Comparison of ENCODE assay signal across 8 cellular contexts in genomic region chr1:153727463-153728304, GRCh38. TPM values are rescaled to one million over a fixed set of nuclear protein-coding genes. Genes with fewer than 3 reads are reported as not detected.
DNase-seq lines count a peak whose midpoint lies in the region; ATAC-seq and TF ChIP-seq lines count a peak whose summit lies in the region.

Gene INTS3, plus strand, starts transcription at chr1:153728050. Its CDS starts 585 bp downstream, at chr1:153728635.

- H2BK20ac ChIP-seq in IMR-90 (ENCODE audit: low read depth, low read length), result peak within 1 kb of the TSS; percentile 55

- DNase-seq in DMS 273 treated with DMSO at 0.1 percent for 48 hours (lab: John Stamatoyannopoulos, UW) (peak; percentile 99), IMR-90 (peak; percentile 100), OCI-M1 (lab: John Stamatoyannopoulos, UW) (peak; percentile 100), activated T-cell treated with anti-CD3 and anti-CD28 coated beads for 24 hours (ENCODE audit: low read depth) (peak; percentile 99), epidermal melanocyte (ENCODE audit: insufficient read length, low spot score) (peak; percentile 99), middle frontal gyrus (ENCODE audit: extremely low spot score, low spot score) (peak; percentile 99)
- DNase-seq in stimulated activated CD8-positive, alpha-beta memory T cell treated with anti-CD3 and anti-CD28 coated beads, Interleukin-2, amount 100 ng/mL, for 48 hours (ENCODE audit: low read depth in 2 of 2), result peak; percentile 94 to 99

- POLR2A ChIA-PET in IMR-90 (lab: Charles Lee; ENCODE audit: unreplicated experiment), result interaction anchor here (0.6 to 1.0 kb wide), 5 partner anchors 8 to 263 kb away, joined by 3 to 11 read pairs (median 6); no protein-coding TSS in a partner anchor

- H2AFZ ChIP-seq in IMR-90 (replicated peaks; ENCODE audit: low read length, poor library complexity), result peak within 1 kb of the TSS; percentile 100

- TF ChIP-seq RAD21 in IMR-90 (IDR thresholded peaks at IDR 0.05; ENCODE audit: low read length), result no peak

- no peak for TF ChIP-seq CTCF in IMR-90 (conservative IDR thresholded peaks at IDR 0.05; ENCODE audit: low read depth, low read length)

- no TSS peak for BruUV-seq in IMR-90 (replicated peaks; lab: Mats Ljungman, UMichigan)

- no peaks in the 10 kb centered on the region for H3K27me3 ChIP-seq in IMR-90 (ENCODE audit: control insufficient read depth, insufficient read depth, low read length)

- H2AK5ac ChIP-seq in IMR-90 (ENCODE audit: low read depth, low read length), result peak within 1 kb of the TSS; percentile 99

- peak within 1 kb of the TSS; percentile 97 for H3K4me2 ChIP-seq in IMR-90 (ENCODE audit: low read depth, low read length)

- H2BK5ac ChIP-seq in IMR-90 (ENCODE audit: low read depth, low read length, poor library complexity, severe bottlenecking), result peak within 1 kb of the TSS; percentile 96

- TF ChIP-seq POLR2A in IMR-90 (IDR thresholded peaks at IDR 0.05; ENCODE audit: low read depth, low read length), result peak; percentile 52; the same call in 1 of the 2 replicates

- peak within 1 kb of the TSS; percentile 99 for H3K4ac ChIP-seq in IMR-90 (ENCODE audit: low read depth, low read length)

- intact Hi-C loops in IMR-90 (cut with micrococcal nuclease), result no loop called here

- H3K18ac ChIP-seq in IMR-90 (ENCODE audit: low read depth, low read length), result peak within 1 kb of the TSS; percentile 74

- no peaks in the 10 kb centered on the region for H3K36me3 ChIP-seq in IMR-90 (ENCODE audit: control insufficient read depth, insufficient read depth, low read length)

- peak within 1 kb of the TSS; percentile 98 for H4K91ac ChIP-seq in IMR-90 (ENCODE audit: insufficient read depth, low read depth, low read length)

- H3K27ac ChIP-seq in IMR-90 (ENCODE audit: insufficient read depth, low read length), result peak within 1 kb of the TSS; percentile 95

- peaks cover 6% of the 10 kb centered on the region for H3K9me1 ChIP-seq in IMR-90 (ENCODE audit: insufficient read depth, low read length)

- 1% methylated on average over 16 of the region's 49 CpGs; no CpG with 5 or more reads in 1 of the 2 experiments for WGBS in IMR-90 (ENCODE audit: extremely low coverage in 2 of 2, insufficient read length in 1 of 2), 2 experiments

- peak within 1 kb of the TSS; percentile 74 for H3K4me3 ChIP-seq in IMR-90 (ENCODE audit: insufficient read depth, low read depth, low read length)

- CTCF ChIA-PET in IMR-90 (lab: Yijun Ruan, JAX), result interaction anchor here (1.2 kb wide), 1 partner anchor 15 kb away, joined by 4 read pairs; no protein-coding TSS in a partner anchor

- H4K20me1 ChIP-seq in IMR-90 (ENCODE audit: insufficient read depth, low read length), result no peaks in the 10 kb centered on the region

- H4K5ac ChIP-seq in IMR-90 (ENCODE audit: low read depth, low read length), result peak within 1 kb of the TSS; percentile 99

- H3K56ac ChIP-seq in IMR-90 (ENCODE audit: extremely low read depth, insufficient read depth, low read length), result peak within 1 kb of the TSS; percentile 97

- dilution Hi-C loops in IMR-90 (cut with HindIII; ENCODE audit: low sequenced_read_pairs, unreplicated experiment), result no loop called here

- peak within 1 kb of the TSS; percentile 85 for H2BK120ac ChIP-seq in IMR-90 (ENCODE audit: low read depth, low read length)

- H2AK9ac ChIP-seq in IMR-90 (replicated peaks; ENCODE audit: low read depth, low read length, poor library complexity), result peak within 1 kb of the TSS; percentile 100

- H2BK15ac ChIP-seq in IMR-90 (ENCODE audit: low read depth, low read length), result peak within 1 kb of the TSS; percentile 67; the same call in 1 of the 3 replicates

- H3K23ac ChIP-seq in IMR-90 (ENCODE audit: low read depth, low read length), result peak within 1 kb of the TSS; percentile 98

- H3K79me1 ChIP-seq in IMR-90 (ENCODE audit: low read depth in 1 of 2, low read length in 2 of 2), result peaks cover 7 to 35% of the 10 kb centered on the region in 2 experiments

- H3K14ac ChIP-seq in IMR-90 (replicated peaks; ENCODE audit: low read depth, low read length), result peak within 1 kb of the TSS; percentile 100

- peak within 1 kb of the TSS; percentile 97 for H3K9ac ChIP-seq in IMR-90 (ENCODE audit: low read depth, low read length)

- in situ Hi-C loops in IMR-90 (cut with MboI; ENCODE audit: low sequenced_read_pairs), result no loop called here

- peaks cover 3% of the 10 kb centered on the region; the same call in 1 of the 2 replicates for H3K4me1 ChIP-seq in IMR-90 (ENCODE audit: control insufficient read depth, insufficient read depth, low read length)

- H4K8ac ChIP-seq in IMR-90 (ENCODE audit: low read depth in 2 of 2, low read length in 2 of 2), result peak within 1 kb of the TSS; percentile 98 to 99

- H3K9me3 ChIP-seq in IMR-90 (ENCODE audit: control insufficient read depth, insufficient read depth, low read length), result no peaks in the 10 kb centered on the region

- ATAC-seq in GM21528 (IDR thresholded peaks at IDR 0.05; ENCODE audit: low FRiP score, unreplicated experiment) (peak; percentile 96), IMR-90 (ENCODE audit: low read depth) (peak; percentile 100)

TF ChIP-seq in IMR-90, 13 proteins besides CTCF, POLR2A, EP300 and RAD21:
- TF ChIP-seq, protein P1, sequence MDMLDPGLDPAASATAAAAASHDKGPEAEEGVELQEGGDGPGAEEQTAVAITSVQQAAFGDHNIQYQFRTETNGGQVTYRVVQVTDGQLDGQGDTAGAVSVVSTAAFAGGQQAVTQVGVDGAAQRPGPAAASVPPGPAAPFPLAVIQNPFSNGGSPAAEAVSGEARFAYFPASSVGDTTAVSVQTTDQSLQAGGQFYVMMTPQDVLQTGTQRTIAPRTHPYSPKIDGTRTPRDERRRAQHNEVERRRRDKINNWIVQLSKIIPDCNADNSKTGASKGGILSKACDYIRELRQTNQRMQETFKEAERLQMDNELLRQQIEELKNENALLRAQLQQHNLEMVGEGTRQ (IDR thresholded peaks at IDR 0.05; ENCODE audit: low read depth, low read length), result no peak
- TF ChIP-seq CEBPB (IDR thresholded peaks at IDR 0.05; ENCODE audit: low read depth, low read length), result 0 out of 2 replicates have a peak, but pooled peaks have one; percentile 9
- TF ChIP-seq MAZ (IDR thresholded peaks at IDR 0.05; ENCODE audit: borderline replicate concordance, low read depth, low read length), result peak; percentile 98
- TF ChIP-seq RFX5 (IDR thresholded peaks at IDR 0.05; ENCODE audit: low read depth, low read length), result peak; percentile 48; the same call in 1 of the 2 replicates
- peak; percentile 67 for TF ChIP-seq BHLHE40 (IDR thresholded peaks at IDR 0.05; ENCODE audit: low read depth, low read length)
TF ChIP-seq in IMR-90: peak in this region for 4.

RNA-seq across cellular contexts. Expression of gene INTS3, which starts in this region (rescaled TPM):
- total RNA-seq in IMR-90 (2012; rRNA removed), result 28.1 and 33.5 TPM in 2 replicates
- 53.9 and 59.4 TPM in 2 replicates for polyA plus RNA-seq in IMR-90 (2012; rRNA removed)
- 27.3 and 29.3 TPM in 2 replicates for polyA plus RNA-seq in IMR-90 (2012; cell fraction: cytosol; rRNA removed)
- polyA plus RNA-seq in IMR-90 (2012; cell fraction: nucleus; rRNA removed; ENCODE audit: low replicate concordance), result 367 and 440 TPM in 2 replicates

Comparison
In these comparisons a context has a peak if more than half of its experiments do, and no peak if none do; other contexts are left out.
1. Peak in every context shown above with its lines: DNase-seq, ATAC-seq, H3K4me3 ChIP-seq and H3K27ac ChIP-seq.